13 cellular contexts compared by ENCODE assay signal in the genomic region with DNA sequence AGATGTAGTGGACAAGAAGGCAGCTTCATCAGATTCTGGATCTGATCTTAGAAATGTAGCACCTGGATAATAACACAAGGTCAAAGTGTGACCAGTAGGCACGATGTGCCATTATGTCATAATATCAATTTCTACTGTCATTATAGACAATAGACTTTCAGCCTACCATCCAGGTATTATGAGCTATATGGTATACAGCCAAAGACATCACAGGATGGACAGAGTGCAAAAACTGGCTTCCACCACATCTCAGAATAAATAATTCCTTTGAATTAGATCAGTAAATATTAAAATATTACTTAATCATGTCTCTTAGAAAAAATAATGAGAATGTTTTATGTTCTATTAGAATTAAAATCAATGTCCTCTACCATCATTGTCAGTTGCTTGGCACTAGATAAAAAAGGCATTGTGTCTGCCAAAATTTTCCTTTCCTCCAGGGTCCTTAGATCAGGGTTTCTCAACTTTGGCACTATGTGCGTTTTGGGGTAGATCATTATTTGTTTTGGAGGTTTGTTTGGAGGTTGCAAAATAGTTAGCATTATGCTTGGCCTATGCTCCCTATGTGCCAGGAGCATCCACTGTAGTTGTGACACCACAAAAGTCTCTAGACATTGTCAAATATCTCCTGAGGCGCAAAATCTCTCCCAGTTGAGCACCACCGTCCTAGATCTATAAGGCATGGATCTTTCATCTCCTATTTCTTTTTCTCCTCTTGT.
DNase-seq lines count a peak whose midpoint lies in the region; ATAC-seq lines count a peak whose summit lies in the region.
"Had no signal": no experiment of that assay in that cellular context is flagged by ENCODE, and none has a peak within 500 bp of the region (broad histone marks: within the 10 kb centered on the region; RNA-seq: fewer than 3 reads in every experiment).

No MANE protein-coding gene starts in this region.

- no peak for ATAC-seq in T-helper 17 cell
- ATAC-seq in left lobe of liver: peak; percentile 87
- ATAC-seq in sciatic nerve: peak; percentile 89
- ATAC-seq in HG02610 (IDR thresholded peaks at IDR 0.05; ENCODE audit: unreplicated experiment): no peak
- ATAC-seq: GM23338 had no signal

- no peak overlapping the region for H3K4me3 Mint-ChIP-seq in T-helper 17 cell
- H3K4me3 Mint-ChIP-seq: CD4-positive, alpha-beta T cell; GM23338 had no signal

- no peaks in the 10 kb centered on the region for H3K36me3 Mint-ChIP-seq in T-helper 17 cell (ENCODE audit: low read depth)

- no peak for DNase-seq in T-helper 17 cell
- peak; percentile 68 for DNase-seq in left lobe of liver (ENCODE audit: low spot score)
- no peak for DNase-seq in sciatic nerve (ENCODE audit: low spot score)
- DNase-seq in NCI-H1417 treated with DMSO at 0.1 percent for 48 hours (lab: John Stamatoyannopoulos, UW): no peak
- no peak for DNase-seq in midbrain (lab: John Stamatoyannopoulos, UW)
- DNase-seq: ACHN; BE2C; Caco-2; CD4-positive, alpha-beta T cell; HCEC 1CT; IMR-90 had no signal

- intact Hi-C loops in sciatic nerve (cut with DNase I): no loop called here

- H3K9me3 ChIP-seq in T-helper 17 cell (ENCODE audit: control insufficient read depth, low read length, poor library complexity, severe bottlenecking): no peaks in the 10 kb centered on the region
- H3K9me3 ChIP-seq: BE2C, Caco-2 had no signal

- H3K27ac Mint-ChIP-seq in T-helper 17 cell: peak overlapping the region; percentile 67
- H3K27ac Mint-ChIP-seq: CD4-positive, alpha-beta T cell; GM23338 had no signal

- H3K27me3 Mint-ChIP-seq in T-helper 17 cell: peaks cover 2% of the 10 kb centered on the region
- H3K27me3 Mint-ChIP-seq: CD4-positive, alpha-beta T cell had no signal

- peaks cover 3% of the 10 kb centered on the region for H3K4me1 Mint-ChIP-seq in T-helper 17 cell
- H3K4me1 Mint-ChIP-seq: GM23338 had no signal

Comparison
In these comparisons a context has a peak if more than half of its experiments do, and no peak if none do; other contexts are left out.
1. ATAC-seq: peak in left lobe of liver (single experiment) and sciatic nerve (single experiment); none in T-helper 17 cell (single experiment) and HG02610 (single experiment).